Comparison of ENCODE assay signal across 8 cellular contexts in genomic region chr22:38056969-38057841, GRCh38. TPM values are rescaled to one million over a fixed set of nuclear protein-coding genes. Genes with fewer than 3 reads are reported as not detected.
A peak's percentile ranks its signal among the peaks of the same experiment; 100 is the strongest.
DNase-seq lines count a peak whose midpoint lies in the region; ATAC-seq and TF ChIP-seq lines count a peak whose summit lies in the region.

TSS of gene PICK1 (plus strand) at chr22:38057404. CDS start at chr22:38057810, 406 bp downstream.

- DNase-seq in ACHN (peak; percentile 90), GM19240 (ENCODE audit: insufficient read length, low spot score) (peak; percentile 91), NCI-H146 (lab: John Stamatoyannopoulos, UW) (peak; percentile 93), T-helper 9 cell (peak; percentile 72), ascending aorta (ENCODE audit: low spot score in 2 of 2) (peak; percentile 85 to 97), right atrium auricular region (ENCODE audit: low spot score) (peak; percentile 92), progenitor cell of endocrine pancreas (ENCODE audit: low spot score, unreplicated experiment) (peak; percentile 81), upper lobe of left lung (peak; percentile 88 to 97)

- H3K27ac Mint-ChIP-seq in progenitor cell of endocrine pancreas = peak within 1 kb of the TSS; percentile 96

- peak; percentile 93 to 94 for ATAC-seq in upper lobe of left lung (ENCODE audit: low FRiP score in 2 of 2)

- in situ Hi-C loops in ACHN (cut with HindIII; ENCODE audit: low pct_ligation_motif_present, low pct_unique_long_range_greater_than_20kb, low sequenced_read_pairs) = no loop called here

- H3K9me3 ChIP-seq in ascending aorta (no peaks in the 10 kb centered on the region), right atrium auricular region (no peaks in the 10 kb centered on the region), upper lobe of left lung (no peaks in the 10 kb centered on the region)

- H3K27ac ChIP-seq in ascending aorta = peak within 1 kb of the TSS; percentile 92 to 93
- peak within 1 kb of the TSS; percentile 81 to 85 for H3K27ac ChIP-seq in right atrium auricular region
- peak within 1 kb of the TSS; percentile 86 to 92 (median 88) for H3K27ac ChIP-seq in upper lobe of left lung

- H3K27me3 Mint-ChIP-seq in progenitor cell of endocrine pancreas = no peaks in the 10 kb centered on the region

- H3K9me3 Mint-ChIP-seq in progenitor cell of endocrine pancreas (ENCODE audit: low read depth) = no peaks in the 10 kb centered on the region

- peaks cover 7 to 8% of the 10 kb centered on the region in 2 donors for H3K4me1 ChIP-seq in ascending aorta
- peaks cover 0 to 21% of the 10 kb centered on the region in 2 donors for H3K4me1 ChIP-seq in right atrium auricular region
- peaks cover 6 to 26% (median 21%) of the 10 kb centered on the region in 4 donors for H3K4me1 ChIP-seq in upper lobe of left lung

- H3K4me3 ChIP-seq in ascending aorta (peak within 1 kb of the TSS; percentile 65 to 70), right atrium auricular region (peak within 1 kb of the TSS; percentile 62 to 63), upper lobe of left lung (peak within 1 kb of the TSS; percentile 30 to 66 (median 56))

- no peaks in the 10 kb centered on the region for H3K27me3 ChIP-seq in ascending aorta
- no peaks in the 10 kb centered on the region for H3K27me3 ChIP-seq in right atrium auricular region
- H3K27me3 ChIP-seq in upper lobe of left lung = no peaks in the 10 kb centered on the region

- no peak for TF ChIP-seq CTCF in ascending aorta (IDR thresholded peaks at IDR 0.05)
- TF ChIP-seq CTCF in right atrium auricular region (IDR thresholded peaks at IDR 0.05) = no peak
- no peak for TF ChIP-seq CTCF in progenitor cell of endocrine pancreas (IDR thresholded peaks at IDR 0.05; ENCODE audit: unreplicated experiment)
- TF ChIP-seq CTCF in upper lobe of left lung (IDR thresholded peaks at IDR 0.05) = peak in 4 of 6 experiments; percentile 13 to 45 (median 24)

- H3K4me1 Mint-ChIP-seq in progenitor cell of endocrine pancreas (ENCODE audit: low read depth) = peaks cover 8% of the 10 kb centered on the region

- peak in 3 of 4 donors; percentile 40 to 69 (median 60) for TF ChIP-seq POLR2A in upper lobe of left lung (IDR thresholded peaks at IDR 0.05)

- intact Hi-C loops in ascending aorta (cut with DNase I) = loop anchor here (1.0 to 10.0 kb wide), 3 partner anchors 144 to 628 kb away; partner anchors contain the start of genes DDX17, MAFF and TOMM22

- no peak for TF ChIP-seq EP300 in upper lobe of left lung (IDR thresholded peaks at IDR 0.05)

- H3K36me3 ChIP-seq in ascending aorta = peaks cover 11 to 23% of the 10 kb centered on the region in 2 donors
- peaks cover 8% of the 10 kb centered on the region for H3K36me3 ChIP-seq in right atrium auricular region
- H3K36me3 ChIP-seq in upper lobe of left lung = peaks cover 10 to 27% (median 15%) of the 10 kb centered on the region in 4 donors

- 2 to 6% methylated on average over 35 to 47 of the region's 47 CpGs for WGBS in upper lobe of left lung, 2 donors

- peak within 1 kb of the TSS; percentile 90 for H3K4me3 Mint-ChIP-seq in progenitor cell of endocrine pancreas (ENCODE audit: low read depth)

- H3K36me3 Mint-ChIP-seq in progenitor cell of endocrine pancreas (ENCODE audit: insufficient read depth) = peaks cover 8% of the 10 kb centered on the region

RNA-seq across cellular contexts. Expression of gene PICK1, which starts in this region (rescaled TPM):
- total RNA-seq in ascending aorta (88.1 TPM), right atrium auricular region (10 to 100 TPM; 33.1 to 36.0 TPM), progenitor cell of endocrine pancreas (64.2 and 67.3 TPM in 2 replicates), upper lobe of left lung (100 to 1,000 TPM in 1 of 6 donors, 10 to 100 TPM in 5; 31.6 to 189 (median 50.3) TPM)

Comparison
In these comparisons a context has a peak if more than half of its experiments do, and no peak if none do; other contexts are left out.
1. Peak in every context shown above with its lines: DNase-seq, ATAC-seq, H3K4me3 ChIP-seq and H3K27ac ChIP-seq.
2. CTCF ChIP-seq: peak in upper lobe of left lung (4 of 6); none in ascending aorta (0 of 3), right atrium auricular region (0 of 2) and progenitor cell of endocrine pancreas (single experiment).